ENCODE assay signal across 8 cellular contexts in the genomic region with DNA sequence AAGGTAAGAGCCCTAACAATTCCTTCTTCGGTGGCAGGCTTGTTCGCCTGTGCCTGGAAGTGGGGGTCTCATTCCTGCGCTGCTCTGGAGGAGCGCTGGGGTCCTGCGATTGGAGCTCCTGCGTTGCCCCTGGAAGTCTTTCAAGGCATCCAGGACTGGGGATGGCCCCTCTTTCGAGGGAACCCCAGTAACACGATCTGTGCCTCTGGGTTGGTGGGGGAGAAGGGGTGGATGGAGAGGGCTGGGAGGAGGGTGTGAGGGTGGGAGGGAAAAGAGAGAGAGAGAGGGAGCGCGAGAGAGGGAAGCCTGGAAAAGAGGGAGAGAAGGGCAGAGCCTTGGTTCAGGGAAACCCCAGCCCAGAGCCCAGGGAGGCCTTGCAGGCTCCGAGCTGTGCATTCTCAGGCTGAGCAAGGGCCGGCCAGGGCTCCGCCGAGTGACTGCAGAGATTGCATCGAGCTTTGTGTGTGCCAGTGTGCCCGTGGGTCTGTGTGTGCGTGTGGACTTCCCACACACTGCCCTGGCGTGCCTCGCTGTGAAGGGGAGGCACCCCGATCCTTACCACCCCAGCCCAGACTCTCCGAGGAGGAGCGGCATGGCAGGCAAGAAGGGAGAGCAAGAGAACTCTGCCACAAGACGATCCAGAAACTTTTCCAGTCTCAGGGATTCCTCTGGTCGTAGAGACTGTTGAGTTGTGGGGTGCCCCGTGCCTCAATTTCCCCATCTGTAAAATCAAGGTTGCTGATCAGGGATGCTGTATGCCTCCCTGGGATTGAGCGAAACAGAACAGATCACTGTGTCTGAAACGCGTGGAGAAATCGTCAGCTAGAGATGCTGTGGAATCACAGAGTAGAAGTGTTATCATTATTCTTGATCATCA. TPM values are rescaled to one million over a fixed set of nuclear protein-coding genes. Genes with fewer than 3 reads are reported as not detected.
DNase-seq lines count a peak whose midpoint lies in the region; ATAC-seq and TF ChIP-seq lines count a peak whose summit lies in the region.

No MANE protein-coding gene starts in this region.

- H3K9me1 ChIP-seq in IMR-90 (ENCODE audit: insufficient read depth, low read length): no peaks in the 10 kb centered on the region; the same call in 1 of the 2 replicates

- no peak overlapping the region for H3K4me3 Mint-ChIP-seq in CD4-positive, alpha-beta T cell

- peak overlapping the region; percentile 88 for H3K9ac ChIP-seq in IMR-90 (ENCODE audit: low read depth, low read length)

- TF ChIP-seq RAD21 in IMR-90 (IDR thresholded peaks at IDR 0.05; ENCODE audit: low read length): no peak

- TF ChIP-seq CTCF in CD4-positive, alpha-beta T cell (IDR thresholded peaks at IDR 0.05): no peak
- no peak for TF ChIP-seq CTCF in IMR-90 (conservative IDR thresholded peaks at IDR 0.05; ENCODE audit: low read depth, low read length)
- TF ChIP-seq CTCF in psoas muscle (IDR thresholded peaks at IDR 0.05): no peak

- peak overlapping the region; percentile 97 for H3K4ac ChIP-seq in IMR-90 (ENCODE audit: low read depth, low read length)

- CTCF ChIA-PET in CD4-positive, alpha-beta T cell (lab: Charles Lee): interaction anchor here (0.8 to 2.9 kb wide), 3 partner anchors 26 to 85 kb away, joined by 3 to 9 read pairs (median 7); no protein-coding TSS in a partner anchor
- CTCF ChIA-PET in IMR-90 (lab: Yijun Ruan, JAX): no interaction called here

- peak overlapping the region; percentile 97 for H3K23ac ChIP-seq in IMR-90 (ENCODE audit: low read depth, low read length)

- H2AK5ac ChIP-seq in IMR-90 (ENCODE audit: low read depth, low read length): peak overlapping the region; percentile 60

- peak overlapping the region; percentile 97 for H2BK120ac ChIP-seq in IMR-90 (ENCODE audit: low read depth, low read length)

- H3K9me3 Mint-ChIP-seq in CD4-positive, alpha-beta T cell: no peaks in the 10 kb centered on the region

- peak overlapping the region; percentile 64 for H3K27ac ChIP-seq in CD4-positive, alpha-beta T cell (ENCODE audit: low read depth, low read length)
- H3K27ac ChIP-seq in IMR-90 (ENCODE audit: insufficient read depth, low read length): peak overlapping the region; percentile 69
- H3K27ac ChIP-seq in psoas muscle: peak overlapping the region; percentile 88

- H2BK20ac ChIP-seq in IMR-90 (ENCODE audit: low read depth, low read length): peak overlapping the region; percentile 93

- no peaks in the 10 kb centered on the region for H3K9me3 ChIP-seq in CD4-positive, alpha-beta T cell (ENCODE audit: control insufficient read depth, low read length)
- H3K9me3 ChIP-seq in IMR-90 (ENCODE audit: control insufficient read depth, insufficient read depth, low read length) (no peaks in the 10 kb centered on the region), psoas muscle (no peaks in the 10 kb centered on the region)

- no peaks in the 10 kb centered on the region for H3K36me3 ChIP-seq in IMR-90 (ENCODE audit: control insufficient read depth, insufficient read depth, low read length)
- no peaks in the 10 kb centered on the region for H3K36me3 ChIP-seq in psoas muscle (ENCODE audit: insufficient read depth in 1 of 2, low read depth in 1 of 2)

- H3K27me3 Mint-ChIP-seq in CD4-positive, alpha-beta T cell: no peaks in the 10 kb centered on the region

- BruUV-seq in IMR-90 (replicated peaks; lab: Mats Ljungman, UMichigan): no TSS peak

- dilution Hi-C loops in IMR-90 (cut with HindIII; ENCODE audit: low sequenced_read_pairs, unreplicated experiment): no loop called here

- no peaks in the 10 kb centered on the region for H3K36me3 Mint-ChIP-seq in CD4-positive, alpha-beta T cell (ENCODE audit: low read depth)

- peak overlapping the region; percentile 71 for H4K5ac ChIP-seq in IMR-90 (ENCODE audit: low read depth, low read length)

- WGBS in IMR-90 (ENCODE audit: extremely low coverage in 2 of 2, insufficient read length in 1 of 2), 2 experiments: 0% methylated on average over 4 of the region's 29 CpGs; no CpG with 5 or more reads in 1 of the 2 experiments
- WGBS in psoas muscle, 3 donors: 2 to 3% (median 2%) methylated on average over 26 to 29 of the region's 29 CpGs

- no peaks in the 10 kb centered on the region for H3K27me3 ChIP-seq in CD4-positive, alpha-beta T cell (ENCODE audit: control insufficient read depth, insufficient read depth, low read length)
- H3K27me3 ChIP-seq in IMR-90 (ENCODE audit: control insufficient read depth, insufficient read depth, low read length) (no peaks in the 10 kb centered on the region), psoas muscle (ENCODE audit: insufficient read depth in 3 of 3, low read length in 2 of 3) (no peaks in the 10 kb centered on the region)

- POLR2A ChIA-PET in CD4-positive, alpha-beta T cell (lab: Charles Lee): interaction anchor here (1.1 to 8.0 kb wide), 13 partner anchors 9 to 128 kb away, joined by 3 to 194 read pairs (median 7); a partner anchor contains a TSS
- POLR2A ChIA-PET in IMR-90 (lab: Charles Lee; ENCODE audit: unreplicated experiment): interaction anchor here (0.6 to 1.7 kb wide), 3 partner anchors 13 to 58 kb away, joined by 3 to 5 read pairs (median 3); no protein-coding TSS in a partner anchor

- DNase-seq in CD4-positive, alpha-beta T cell: peak in 6 of 10 experiments; percentile 6 to 41 (median 14)
- peak; percentile 39 for DNase-seq in IMR-90
- peak; percentile 32 for DNase-seq in activated naive CD4-positive, alpha-beta T cell treated with Interleukin-2 at 50 U/mL for 16 hours
- DNase-seq in left ventricle myocardium superior: peak; percentile 67
- DNase-seq in psoas muscle: peak; percentile 45 to 65
- no peak for DNase-seq in NK-92 (lab: John Stamatoyannopoulos, UW; ENCODE audit: unreplicated experiment)

- no peak for TF ChIP-seq POLR2A in IMR-90 (IDR thresholded peaks at IDR 0.05; ENCODE audit: low read depth, low read length)

- in situ Hi-C loops in IMR-90 (cut with MboI; ENCODE audit: low sequenced_read_pairs): no loop called here

- H4K20me1 ChIP-seq in IMR-90 (ENCODE audit: insufficient read depth, low read length): no peaks in the 10 kb centered on the region

- peaks cover 51% of the 10 kb centered on the region for H3K4me1 Mint-ChIP-seq in CD4-positive, alpha-beta T cell (ENCODE audit: low read depth)

- peak overlapping the region; percentile 96 for H3K56ac ChIP-seq in IMR-90 (ENCODE audit: extremely low read depth, insufficient read depth, low read length)

- peak overlapping the region; percentile 83 for H2BK5ac ChIP-seq in IMR-90 (ENCODE audit: low read depth, low read length, poor library complexity, severe bottlenecking)

- peak overlapping the region; percentile 89 for H4K91ac ChIP-seq in IMR-90 (ENCODE audit: insufficient read depth, low read depth, low read length)

- peak overlapping the region; percentile 97 for H3K18ac ChIP-seq in IMR-90 (ENCODE audit: low read depth, low read length)

- peak overlapping the region; percentile 94 for H2AFZ ChIP-seq in IMR-90 (replicated peaks; ENCODE audit: low read length, poor library complexity)

- H2AK9ac ChIP-seq in IMR-90 (replicated peaks; ENCODE audit: low read depth, low read length, poor library complexity): peak overlapping the region; percentile 84

- peak overlapping the region; percentile 99 for H3K14ac ChIP-seq in IMR-90 (replicated peaks; ENCODE audit: low read depth, low read length)

- H3K4me2 ChIP-seq in IMR-90 (ENCODE audit: low read depth, low read length): peak overlapping the region; percentile 97

- no peak overlapping the region for H3K27ac Mint-ChIP-seq in CD4-positive, alpha-beta T cell

- peak overlapping the region; percentile 92 for H2BK15ac ChIP-seq in IMR-90 (ENCODE audit: low read depth, low read length)

- H3K4me1 ChIP-seq in IMR-90 (ENCODE audit: control insufficient read depth, insufficient read depth, low read length): peaks cover 13% of the 10 kb centered on the region
- peaks cover 53% of the 10 kb centered on the region for H3K4me1 ChIP-seq in psoas muscle

- no peak for ATAC-seq in CD4-positive, alpha-beta T cell (ENCODE audit: poor library complexity)
- ATAC-seq in IMR-90 (ENCODE audit: low read depth): peak; percentile 19
- ATAC-seq in left ventricle myocardium superior: peak; percentile 70
- ATAC-seq in psoas muscle: peak; percentile 40 to 58 (median 47)
- no peak for ATAC-seq in HG02840 (IDR thresholded peaks at IDR 0.05; ENCODE audit: low FRiP score, unreplicated experiment)
- no peak for ATAC-seq in GM21528 (IDR thresholded peaks at IDR 0.05; ENCODE audit: low FRiP score, unreplicated experiment)

- peak overlapping the region; percentile 78 to 95 for H4K8ac ChIP-seq in IMR-90 (ENCODE audit: low read depth in 2 of 2, low read length in 2 of 2)

- H3K4me3 ChIP-seq in IMR-90 (ENCODE audit: insufficient read depth, low read depth, low read length): peak overlapping the region; percentile 78
- H3K4me3 ChIP-seq in psoas muscle: peak overlapping the region; percentile 68

- intact Hi-C loops in CD4-positive, alpha-beta T cell (cut with DNase I, micrococcal nuclease): loop anchor here (1.0 to 5.0 kb wide), 4 partner anchors 35 to 1585 kb away; a partner anchor contains a TSS
- intact Hi-C loops in IMR-90 (cut with micrococcal nuclease): loop anchor here (1.0 kb wide), 2 partner anchors 37 to 57 kb away; no protein-coding TSS in a partner anchor
- intact Hi-C loops in left ventricle myocardium superior (cut with micrococcal nuclease): no loop called here
- intact Hi-C loops in psoas muscle (cut with DNase I): loop anchor here (2.0 to 5.0 kb wide), 2 partner anchors 57 to 80 kb away; no protein-coding TSS in a partner anchor

- H3K79me1 ChIP-seq in IMR-90 (ENCODE audit: low read depth in 1 of 2, low read length in 2 of 2): peaks cover 3 to 20% of the 10 kb centered on the region in 2 experiments; a peak in 3 of 4 replicates

TF ChIP-seq in IMR-90, 13 proteins besides CTCF, POLR2A, EP300 and RAD21 (continues in another document):
- TF ChIP-seq SMC3 (IDR thresholded peaks at IDR 0.05; ENCODE audit: low read depth, low read length): no peak
- TF ChIP-seq, protein P1, sequence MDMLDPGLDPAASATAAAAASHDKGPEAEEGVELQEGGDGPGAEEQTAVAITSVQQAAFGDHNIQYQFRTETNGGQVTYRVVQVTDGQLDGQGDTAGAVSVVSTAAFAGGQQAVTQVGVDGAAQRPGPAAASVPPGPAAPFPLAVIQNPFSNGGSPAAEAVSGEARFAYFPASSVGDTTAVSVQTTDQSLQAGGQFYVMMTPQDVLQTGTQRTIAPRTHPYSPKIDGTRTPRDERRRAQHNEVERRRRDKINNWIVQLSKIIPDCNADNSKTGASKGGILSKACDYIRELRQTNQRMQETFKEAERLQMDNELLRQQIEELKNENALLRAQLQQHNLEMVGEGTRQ (IDR thresholded peaks at IDR 0.05; ENCODE audit: low read depth, low read length): no peak
- no peak for TF ChIP-seq RCOR1 (IDR thresholded peaks at IDR 0.05; ENCODE audit: insufficient replicate concordance, low read length)
- TF ChIP-seq NFE2L2 (IDR thresholded peaks at IDR 0.05; ENCODE audit: low read depth, low read length): no peak

RNA-seq across cellular contexts. Expression of a gene that starts 0.6 kb away (rescaled TPM):
- total RNA-seq in CD4-positive, alpha-beta T cell: 1 to 10 TPM; 9.2 TPM
- total RNA-seq in IMR-90 (2012; rRNA removed): 3.6 and 5.0 TPM in 2 replicates
- polyA plus RNA-seq in IMR-90 (2012; rRNA removed): 10.5 and 12.4 TPM in 2 replicates
- polyA plus RNA-seq in IMR-90 (2012; cell fraction: cytosol; rRNA removed): 4.2 and 9.7 TPM in 2 replicates
- polyA plus RNA-seq in IMR-90 (2012; cell fraction: nucleus; rRNA removed; ENCODE audit: low replicate concordance): 9.2 and 12.4 TPM in 2 replicates
- 8.9 TPM for total RNA-seq in left ventricle myocardium superior
- 10 to 100 TPM in 1 of 4 donors, 1 to 10 TPM in 3; 6.4 to 12.9 (median 8.9) TPM for total RNA-seq in psoas muscle
- polyA plus RNA-seq in psoas muscle: 1 to 10 TPM; 2.0 to 3.0 (median 2.5) TPM

Comparison
In these comparisons a context has a peak if more than half of its experiments do, and no peak if none do; other contexts are left out.
1. ATAC-seq: peak in IMR-90 (single experiment), left ventricle myocardium superior (single experiment) and psoas muscle (4 of 4); none in CD4-positive, alpha-beta T cell (single experiment), HG02840 (single experiment) and GM21528 (single experiment).
2. Peak in every context shown above with its lines, with median percentiles within 50 percentile points of each other: H3K27ac ChIP-seq.